In the genomic region with DNA sequence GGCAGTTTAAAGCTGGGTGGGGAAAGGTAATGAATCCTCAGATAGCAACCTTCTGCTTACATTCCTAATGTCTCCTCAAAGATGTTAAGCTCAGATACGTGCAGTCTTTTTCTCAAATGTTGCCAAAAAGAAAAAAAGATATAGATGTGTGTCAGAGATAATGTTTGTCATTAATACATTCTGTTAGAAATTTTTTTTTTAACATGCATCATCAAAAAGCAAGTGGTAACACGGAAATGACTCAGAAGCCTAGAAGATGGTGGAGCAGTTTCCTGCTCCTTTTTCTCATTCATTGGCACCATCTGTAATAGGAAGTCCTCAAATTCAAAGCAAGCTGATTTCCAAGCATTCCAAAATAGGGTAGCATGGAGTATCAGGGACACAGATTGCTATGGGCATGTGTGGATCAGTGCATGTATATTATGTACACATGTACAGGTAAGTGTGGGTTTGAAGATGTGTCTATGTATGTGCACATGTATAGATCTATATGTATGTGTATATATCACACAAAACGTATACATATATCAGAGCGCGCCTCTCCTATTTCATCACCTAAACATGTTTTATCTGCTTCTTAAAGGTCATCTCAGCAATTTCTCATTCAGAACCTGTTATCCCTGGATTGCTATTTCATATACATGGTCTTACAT, we compare ENCODE assay signal across 1 cellular context.
TF ChIP-seq lines count a peak whose summit lies in the region.

No MANE protein-coding gene starts in this region.

TF ChIP-seq in HepG2, 621 proteins besides CTCF, POLR2A, EP300 and RAD21 (continued from another document):
- TF ChIP-seq, protein P1, sequence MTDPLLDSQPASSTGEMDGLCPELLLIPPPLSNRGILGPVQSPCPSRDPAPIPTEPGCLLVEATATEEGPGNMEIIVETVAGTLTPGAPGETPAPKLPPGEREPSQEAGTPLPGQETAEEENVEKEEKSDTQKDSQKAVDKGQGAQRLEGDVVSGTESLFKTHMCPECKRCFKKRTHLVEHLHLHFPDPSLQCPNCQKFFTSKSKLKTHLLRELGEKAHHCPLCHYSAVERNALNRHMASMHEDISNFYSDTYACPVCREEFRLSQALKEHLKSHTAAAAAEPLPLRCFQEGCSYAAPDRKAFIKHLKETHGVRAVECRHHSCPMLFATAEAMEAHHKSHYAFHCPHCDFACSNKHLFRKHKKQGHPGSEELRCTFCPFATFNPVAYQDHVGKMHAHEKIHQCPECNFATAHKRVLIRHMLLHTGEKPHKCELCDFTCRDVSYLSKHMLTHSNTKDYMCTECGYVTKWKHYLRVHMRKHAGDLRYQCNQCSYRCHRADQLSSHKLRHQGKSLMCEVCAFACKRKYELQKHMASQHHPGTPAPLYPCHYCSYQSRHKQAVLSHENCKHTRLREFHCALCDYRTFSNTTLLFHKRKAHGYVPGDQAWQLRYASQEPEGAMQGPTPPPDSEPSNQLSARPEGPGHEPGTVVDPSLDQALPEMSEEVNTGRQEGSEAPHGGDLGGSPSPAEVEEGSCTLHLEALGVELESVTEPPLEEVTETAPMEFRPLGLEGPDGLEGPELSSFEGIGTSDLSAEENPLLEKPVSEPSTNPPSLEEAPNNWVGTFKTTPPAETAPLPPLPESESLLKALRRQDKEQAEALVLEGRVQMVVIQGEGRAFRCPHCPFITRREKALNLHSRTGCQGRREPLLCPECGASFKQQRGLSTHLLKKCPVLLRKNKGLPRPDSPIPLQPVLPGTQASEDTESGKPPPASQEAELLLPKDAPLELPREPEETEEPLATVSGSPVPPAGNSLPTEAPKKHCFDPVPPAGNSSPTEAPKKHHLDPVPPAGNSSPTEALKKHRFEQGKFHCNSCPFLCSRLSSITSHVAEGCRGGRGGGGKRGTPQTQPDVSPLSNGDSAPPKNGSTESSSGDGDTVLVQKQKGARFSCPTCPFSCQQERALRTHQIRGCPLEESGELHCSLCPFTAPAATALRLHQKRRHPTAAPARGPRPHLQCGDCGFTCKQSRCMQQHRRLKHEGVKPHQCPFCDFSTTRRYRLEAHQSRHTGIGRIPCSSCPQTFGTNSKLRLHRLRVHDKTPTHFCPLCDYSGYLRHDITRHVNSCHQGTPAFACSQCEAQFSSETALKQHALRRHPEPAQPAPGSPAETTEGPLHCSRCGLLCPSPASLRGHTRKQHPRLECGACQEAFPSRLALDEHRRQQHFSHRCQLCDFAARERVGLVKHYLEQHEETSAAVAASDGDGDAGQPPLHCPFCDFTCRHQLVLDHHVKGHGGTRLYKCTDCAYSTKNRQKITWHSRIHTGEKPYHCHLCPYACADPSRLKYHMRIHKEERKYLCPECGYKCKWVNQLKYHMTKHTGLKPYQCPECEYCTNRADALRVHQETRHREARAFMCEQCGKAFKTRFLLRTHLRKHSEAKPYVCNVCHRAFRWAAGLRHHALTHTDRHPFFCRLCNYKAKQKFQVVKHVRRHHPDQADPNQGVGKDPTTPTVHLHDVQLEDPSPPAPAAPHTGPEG (CRISPR knock-in tag; IDR thresholded peaks at IDR 0.05), result no peak
- no peak for TF ChIP-seq RBM39 (IDR thresholded peaks at IDR 0.05; ENCODE audit: low read depth, low read length, poor library complexity, severe bottlenecking)
- no peak for TF ChIP-seq ZNF264 (CRISPR knock-in tag; IDR thresholded peaks at IDR 0.05)
- TF ChIP-seq ZFAT (CRISPR knock-in tag; conservative IDR thresholded peaks at IDR 0.05), result no peak
- TF ChIP-seq ZNF703 (CRISPR knock-in tag; IDR thresholded peaks at IDR 0.05; ENCODE audit: borderline replicate concordance), result no peak
- TF ChIP-seq NR2F2 (IDR thresholded peaks at IDR 0.05; ENCODE audit: borderline replicate concordance, low read depth), result no peak
- TF ChIP-seq FOXJ3 (CRISPR knock-in tag; IDR thresholded peaks at IDR 0.05; ENCODE audit: borderline replicate concordance), result no peak
- TF ChIP-seq, protein P2, sequence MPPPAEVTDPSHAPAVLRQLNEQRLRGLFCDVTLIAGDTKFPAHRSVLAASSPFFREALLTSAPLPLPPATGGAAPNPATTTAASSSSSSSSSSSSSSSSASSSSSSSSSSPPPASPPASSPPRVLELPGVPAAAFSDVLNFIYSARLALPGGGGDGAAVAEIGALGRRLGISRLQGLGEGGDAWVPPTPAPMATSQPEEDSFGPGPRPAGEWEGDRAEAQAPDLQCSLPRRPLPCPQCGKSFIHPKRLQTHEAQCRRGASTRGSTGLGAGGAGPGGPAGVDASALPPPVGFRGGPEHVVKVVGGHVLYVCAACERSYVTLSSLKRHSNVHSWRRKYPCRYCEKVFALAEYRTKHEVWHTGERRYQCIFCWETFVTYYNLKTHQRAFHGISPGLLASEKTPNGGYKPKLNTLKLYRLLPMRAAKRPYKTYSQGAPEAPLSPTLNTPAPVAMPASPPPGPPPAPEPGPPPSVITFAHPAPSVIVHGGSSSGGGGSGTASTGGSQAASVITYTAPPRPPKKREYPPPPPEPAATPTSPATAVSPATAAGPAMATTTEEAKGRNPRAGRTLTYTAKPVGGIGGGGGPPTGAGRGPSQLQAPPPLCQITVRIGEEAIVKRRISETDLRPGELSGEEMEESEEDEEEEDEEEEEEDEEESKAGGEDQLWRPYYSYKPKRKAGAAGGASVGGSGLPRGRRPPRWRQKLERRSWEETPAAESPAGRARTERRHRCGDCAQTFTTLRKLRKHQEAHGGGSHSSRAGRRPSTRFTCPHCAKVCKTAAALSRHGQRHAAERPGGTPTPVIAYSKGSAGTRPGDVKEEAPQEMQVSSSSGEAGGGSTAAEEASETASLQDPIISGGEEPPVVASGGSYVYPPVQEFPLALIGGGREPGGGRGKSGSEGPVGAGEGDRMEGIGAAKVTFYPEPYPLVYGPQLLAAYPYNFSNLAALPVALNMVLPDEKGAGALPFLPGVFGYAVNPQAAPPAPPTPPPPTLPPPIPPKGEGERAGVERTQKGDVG (CRISPR knock-in tag; IDR thresholded peaks at IDR 0.05; ENCODE audit: borderline replicate concordance), result no peak
TF ChIP-seq in HepG2: peak in this region for 0.
